1 cellular context compared by ENCODE assay signal in genomic region chr3:110968076-110968475, GRCh38.
TF ChIP-seq lines count a peak whose summit lies in the region.

No MANE protein-coding gene starts in this region.

TF ChIP-seq in WTC11, 78 proteins besides CTCF, POLR2A, EP300 and RAD21 (continued from another document):
- TF ChIP-seq ZNF512 (CRISPR knock-in tag; IDR thresholded peaks at IDR 0.05; ENCODE audit: borderline replicate concordance) = no peak
- no peak for TF ChIP-seq CBFB (CRISPR knock-in tag; IDR thresholded peaks at IDR 0.05; ENCODE audit: low read depth)
- TF ChIP-seq GTF2I (CRISPR knock-in tag; conservative IDR thresholded peaks at IDR 0.05) = no peak
- no peak for TF ChIP-seq ZNF121 (CRISPR knock-in tag; IDR thresholded peaks at IDR 0.05)
- no peak for TF ChIP-seq TP53 (CRISPR knock-in tag; IDR thresholded peaks at IDR 0.05)
